20 cellular contexts compared by ENCODE assay signal in genomic region chr6:99165838-99166237, GRCh38.
DNase-seq lines count a peak whose midpoint lies in the region; ATAC-seq and TF ChIP-seq lines count a peak whose summit lies in the region.
"Had no signal": no experiment of that assay in that cellular context is flagged by ENCODE, and none has a peak within 500 bp of the region (broad histone marks: within the 10 kb centered on the region; RNA-seq: fewer than 3 reads in every experiment).

No MANE protein-coding gene starts in this region.

- no peaks in the 10 kb centered on the region for H3K36me3 ChIP-seq in testis (ENCODE audit: low read depth, missing control alignments)
- H3K36me3 ChIP-seq: BLaER1, neural progenitor cell, SJSA1, transverse colon had no signal

- DNase-seq in testis, result no peak
- no peak for DNase-seq in NOMO-1 treated with DMSO at 0.1 percent for 48 hours (lab: John Stamatoyannopoulos, UW; ENCODE audit: unreplicated experiment)
- no peak for DNase-seq in cerebellar cortex (ENCODE audit: low spot score)
- DNase-seq in NCI-H510A treated with DMSO at 0.1 percent for 48 hours (lab: John Stamatoyannopoulos, UW), result no peak
- DNase-seq: activated CD4-positive, alpha-beta T cell treated with anti-CD3 and anti-CD28 coated beads, Interleukin-2, amount 50 U/mL, for 4 hours; amygdala; DMS79; head of caudate nucleus; NCI-H1417 treated with DMSO at 0.1 percent for 48 hours; NCI-H2227 treated with DMSO at 0.1 percent for 48 hours; transverse colon had no signal

- no peak overlapping the region for H3K4me3 ChIP-seq in testis
- H3K4me3 ChIP-seq: BLaER1, coronary artery, neural progenitor cell, SJSA1, transverse colon had no signal

- no peak overlapping the region for H3K27ac ChIP-seq in testis
- H3K27ac ChIP-seq: BLaER1, coronary artery, HL-60, KMS-11, neural progenitor cell, SJSA1, transverse colon had no signal

- no peaks in the 10 kb centered on the region for H3K9me3 ChIP-seq in testis
- H3K9me3 ChIP-seq: BLaER1, SJSA1, transverse colon had no signal

- TF ChIP-seq POLR2A in testis (IDR thresholded peaks at IDR 0.05), result no peak

- intact Hi-C loops in testis (cut with DNase I; ENCODE audit: low total_unique reads), result no loop called here

- ATAC-seq in GM19328 (IDR thresholded peaks at IDR 0.05; ENCODE audit: unreplicated experiment), result peak; percentile 79
- ATAC-seq in HG02571 (IDR thresholded peaks at IDR 0.05; ENCODE audit: unreplicated experiment), result peak; percentile 80
- peak; percentile 59 for ATAC-seq in HG03108 (IDR thresholded peaks at IDR 0.05; ENCODE audit: unreplicated experiment)

- H3K4me1 ChIP-seq in testis, result no peaks in the 10 kb centered on the region
- H3K4me1 ChIP-seq: BLaER1, neural progenitor cell, SJSA1, transverse colon had no signal

- no peaks in the 10 kb centered on the region for H3K27me3 ChIP-seq in testis
- H3K27me3 ChIP-seq: BLaER1, neural progenitor cell, SJSA1, transverse colon had no signal

- TF ChIP-seq CTCF in testis (IDR thresholded peaks at IDR 0.05), result no peak
